33 cellular contexts compared by ENCODE assay signal in the genomic region with DNA sequence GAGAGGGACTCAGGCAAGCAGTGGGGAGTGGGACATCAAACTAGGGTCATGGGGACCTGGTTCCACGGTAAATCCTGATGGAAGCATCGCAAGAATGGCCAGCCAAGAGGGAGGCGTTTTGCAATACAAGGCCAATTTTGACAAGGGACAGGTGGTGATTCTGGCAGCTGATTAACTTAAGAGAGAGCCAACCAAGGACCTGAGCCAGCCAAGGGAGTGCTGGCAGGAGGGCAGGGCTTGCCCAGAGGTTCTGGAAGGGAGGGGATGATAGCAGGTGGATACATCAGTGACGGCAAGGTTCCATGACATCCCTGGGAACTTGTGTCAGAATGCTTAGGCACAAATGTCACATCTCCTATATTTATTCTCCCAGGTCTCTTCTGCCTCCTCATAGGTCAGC.
"Had no signal": no experiment of that assay in that cellular context is flagged by ENCODE, and none has a peak within 500 bp of the region (broad histone marks: within the 10 kb centered on the region; RNA-seq: fewer than 3 reads in every experiment).

No MANE protein-coding gene starts in this region.

- H3K27ac ChIP-seq: ascending aorta, cardiac muscle cell, Peyer's patch, SJSA1, VCaP had no signal

- DNase-seq: activated CD4-positive, alpha-beta memory T cell treated with anti-CD3 and anti-CD28 coated beads, Interleukin-2, amount 10 ng/mL, durations not matched to agents 7 days and 5 days; activated CD4-positive, alpha-beta T cell treated with anti-CD3 and anti-CD28 coated beads for 1 hour; activated CD4-positive, alpha-beta T cell treated with anti-CD3 and anti-CD28 coated beads for 48 hours; activated CD4-positive, CD25-positive, alpha-beta regulatory T cell; activated CD8-positive, alpha-beta memory T cell treated with anti-CD3 and anti-CD28 coated beads for 24 hours; activated CD8-positive, alpha-beta memory T cell treated with anti-CD3 and anti-CD28 coated beads, Interleukin-2, amount 10 ng/mL, durations not matched to agents 7 days and 5 days; activated CD8-positive, alpha-beta memory T cell treated with anti-CD3 and anti-CD28 coated beads, Interleukin-2, amount 50 U/mL, for 48 hours; activated effector memory CD4-positive, alpha-beta T cell treated with Interleukin-2 at 50 U/mL for 16 hours; activated naive CD4-positive, alpha-beta T cell treated with anti-CD3 and anti-CD28 coated beads, Interleukin-2, amount 50 U/mL, for 16 hours; activated naive CD8-positive, alpha-beta T cell treated with anti-CD3 and anti-CD28 coated beads for 36 hours; activated T-cell treated with anti-CD3 and anti-CD28 coated beads, Interleukin-2, amount 50 U/mL, for 48 hours; amygdala; Kasumi-1; KG1; MG63; NCI-H1092; NCI-H1436 treated with DMSO at 0.1 percent for 48 hours; NCI-H1694 treated with DMSO at 0.1 percent for 48 hours; NCI-H2029; NCI-H345; NCI-H510A treated with DMSO at 0.1 percent for 48 hours; NCI-H69; NCI-H82; NK-92 treated with Interleukin-12 subunit alpha and Interleukin-12 subunit beta, amount 100 ng/mL, for 24 hours; PC-3; Peyer's patch; RPMI8226; SHP77 treated with DMSO at 0.1 percent for 48 hours; SK-N-SH had no signal

- H3K27me3 ChIP-seq: ascending aorta, MG63, Peyer's patch had no signal

- H3K36me3 ChIP-seq: ascending aorta, cardiac muscle cell, MG63, Peyer's patch, SJSA1 had no signal

- H3K4me1 ChIP-seq: ascending aorta, Peyer's patch, SJSA1 had no signal

- H3K9me3 ChIP-seq: ascending aorta, MG63, Peyer's patch, SJSA1, SK-N-SH had no signal

- H3K4me3 ChIP-seq: ascending aorta, cardiac muscle cell, MG63, Peyer's patch, SJSA1 had no signal

- ATAC-seq: activated CD8-positive, alpha-beta memory T cell treated with anti-CD3 and anti-CD28 coated beads, Interleukin-2, amount 10 ng/mL, durations not matched to agents 7 days and 5 days; PC-3 had no signal
